ENCODE assay signal across 9 cellular contexts in the genomic region with DNA sequence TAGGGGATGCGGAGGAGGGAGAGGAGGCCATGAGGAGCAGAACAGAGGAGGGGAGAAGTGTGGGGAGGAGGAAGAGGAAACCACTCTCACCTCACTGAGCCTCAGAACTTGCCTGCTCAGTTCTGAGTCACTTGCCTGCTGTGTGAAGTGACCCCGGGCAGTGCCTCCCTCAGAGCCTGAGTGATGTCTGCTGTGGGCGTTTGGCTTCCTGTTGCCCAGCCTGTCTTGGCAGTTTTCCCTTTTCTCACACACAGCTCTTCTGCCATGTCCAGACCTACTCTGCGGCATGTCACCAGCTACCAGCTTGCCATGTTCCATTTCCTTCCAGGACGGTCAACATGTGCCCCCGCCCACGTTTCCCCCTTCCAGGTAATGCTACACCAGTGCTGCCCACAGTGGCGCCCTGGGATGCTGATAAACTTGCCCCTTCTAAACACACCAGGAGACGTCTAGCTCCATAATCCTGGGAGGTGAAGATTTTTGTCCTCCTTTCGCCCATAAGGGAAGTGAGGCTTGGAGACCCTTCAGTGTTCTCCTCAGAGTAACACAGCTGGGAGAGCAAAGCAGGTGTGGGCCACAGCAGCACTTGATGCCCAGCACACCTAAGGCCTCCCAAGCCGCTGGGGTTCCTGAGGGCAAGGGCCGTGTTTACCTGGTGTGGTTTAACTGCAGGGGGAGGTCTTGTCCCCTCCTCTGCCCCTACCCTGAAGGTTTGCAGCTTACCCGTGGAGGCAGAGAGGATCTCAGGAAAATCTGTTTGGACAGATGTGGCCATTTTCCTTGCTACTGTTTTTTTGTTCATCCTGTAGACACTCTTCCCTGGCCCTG.
DNase-seq lines count a peak whose midpoint lies in the region; ATAC-seq and TF ChIP-seq lines count a peak whose summit lies in the region.
"Had no signal": no experiment of that assay in that cellular context is flagged by ENCODE, and none has a peak within 500 bp of the region (broad histone marks: within the 10 kb centered on the region; RNA-seq: fewer than 3 reads in every experiment).

No MANE protein-coding gene starts in this region.

- H3K4me3 ChIP-seq in fibroblast of mammary gland (ENCODE audit: control insufficient read depth, low read depth, low read length) = no peak overlapping the region

- TF ChIP-seq CTCF in fibroblast of mammary gland (conservative IDR thresholded peaks at IDR 0.05; ENCODE audit: control insufficient read depth, insufficient read depth, low read depth, low read length) = no peak

- DNase-seq in activated effector memory CD4-positive, alpha-beta T cell treated with anti-CD3 and anti-CD28 coated beads, Interleukin-2, amount 50 U/mL, for 16 hours = peak; percentile 53
- DNase-seq in activated effector memory CD4-positive, alpha-beta T cell treated with Interleukin-2 at 50 U/mL for 16 hours = no peak
- DNase-seq in UCSD-AML1 (lab: John Stamatoyannopoulos, UW; ENCODE audit: unreplicated experiment) (peak; percentile 88), fibroblast of mammary gland (ENCODE audit: low read depth) (peak; percentile 84), NCI-H2171 (lab: John Stamatoyannopoulos, UW) (no peak)
- DNase-seq in stimulated activated naive CD8-positive, alpha-beta T cell treated with anti-CD3 and anti-CD28 coated beads, Interleukin-15, Interleukin-2, amounts not matched to agents 100 U/mL and 50 U/mL, for 24 hours = peak; percentile 62
- DNase-seq: activated B cell treated with CpG ODN at 0.5 μM for 24 hours had no signal

- ATAC-seq in stimulated activated naive CD8-positive, alpha-beta T cell treated with anti-CD3 and anti-CD28 coated beads, Interleukin-15, Interleukin-2, amounts not matched to agents 100 U/mL and 50 U/mL, for 24 hours = peak; percentile 96
- ATAC-seq in GM21528 (IDR thresholded peaks at IDR 0.05; ENCODE audit: low FRiP score, unreplicated experiment) = no peak
- no peak for ATAC-seq in HG02870 (IDR thresholded peaks at IDR 0.05; ENCODE audit: unreplicated experiment)

Comparison
In these comparisons a context has a peak if more than half of its experiments do, and no peak if none do; other contexts are left out.
1. DNase-seq: peak in activated effector memory CD4-positive, alpha-beta T cell treated with anti-CD3 and anti-CD28 coated beads, Interleukin-2, amount 50 U/mL, for 16 hours (single experiment), UCSD-AML1 (single experiment), fibroblast of mammary gland (single experiment) and stimulated activated naive CD8-positive, alpha-beta T cell treated with anti-CD3 and anti-CD28 coated beads, Interleukin-15, Interleukin-2, amounts not matched to agents 100 U/mL and 50 U/mL, for 24 hours (single experiment); none in activated effector memory CD4-positive, alpha-beta T cell treated with Interleukin-2 at 50 U/mL for 16 hours (single experiment) and NCI-H2171 (single experiment).